Comparison of ENCODE assay signal across 24 cellular contexts in genomic region chr18:41870817-41871216, GRCh38.
DNase-seq lines count a peak whose midpoint lies in the region; ATAC-seq, FAIRE-seq and TF ChIP-seq lines count a peak whose summit lies in the region.
"Had no signal": no experiment of that assay in that cellular context is flagged by ENCODE, and none has a peak within 500 bp of the region (broad histone marks: within the 10 kb centered on the region; RNA-seq: fewer than 3 reads in every experiment).

No MANE protein-coding gene starts in this region.

- intact Hi-C loops in endothelial cell of umbilical vein (cut with micrococcal nuclease), result no loop called here

- no peak for DNase-seq in activated T-cell treated with anti-CD3 and anti-CD28 coated beads, Interleukin-2, amount 50 U/mL, for 72 hours
- DNase-seq in activated T-cell treated with anti-CD3 and anti-CD28 coated beads for 4 hours, result no peak
- DNase-seq in NCI-H226, result peak; percentile 5
- DNase-seq in endothelial cell of umbilical vein (ENCODE audit: low read depth, low spot score), result peak; percentile 3
- no peak for DNase-seq in Karpas-422
- DNase-seq in NCI-H1694 (lab: John Stamatoyannopoulos, UW), result no peak
- DNase-seq in NCI-H1048 (lab: John Stamatoyannopoulos, UW), result no peak
- DNase-seq: activated CD4-positive, alpha-beta T cell treated with anti-CD3 and anti-CD28 coated beads, Interleukin-2, amount 50 U/mL, for 4 hours; activated naive CD4-positive, alpha-beta T cell; amygdala; central memory CD4-positive, alpha-beta T cell; GF-D8; Kasumi-1; NCI-H748 treated with DMSO at 0.1 percent for 48 hours; right lobe of liver; stimulated activated CD4-positive, alpha-beta T cell treated with anti-CD3 and anti-CD28 coated beads, Interleukin-1b, Interleukin-23, amount 100 ng/mL, for 48 hours; stimulated activated naive CD4-positive, alpha-beta T cell treated with Interleukin-2 at 50 U/mL for 16 hours; thyroid gland; WERI-Rb-1 had no signal

- peaks cover 6% of the 10 kb centered on the region for H3K4me1 Mint-ChIP-seq in activated T-cell treated with anti-CD3 and anti-CD28 coated beads, Interleukin-2, amount 50 U/mL, for 72 hours (ENCODE audit: low read depth)

- dilution Hi-C loops in endothelial cell of umbilical vein (cut with MboI; ENCODE audit: extremely low pct_ligation_motif_present, low sequenced_read_pairs), result no loop called here

- TF ChIP-seq POLR2A in endothelial cell of umbilical vein (IDR thresholded peaks at IDR 0.05; ENCODE audit: low read depth, low read length), result no peak

- H3K27me3 Mint-ChIP-seq in activated T-cell treated with anti-CD3 and anti-CD28 coated beads, Interleukin-2, amount 50 U/mL, for 72 hours (ENCODE audit: low read depth), result peaks cover 21% of the 10 kb centered on the region

- H3K27me3 ChIP-seq in endothelial cell of umbilical vein (ENCODE audit: control insufficient read depth in 2 of 2, insufficient read depth in 2 of 2, low read length in 2 of 2) (no peaks in the 10 kb centered on the region), skeletal muscle satellite cell (ENCODE audit: control insufficient read depth, insufficient read depth, low read length) (no peaks in the 10 kb centered on the region), Karpas-422 (ENCODE audit: low read length) (no peaks in the 10 kb centered on the region)
- H3K27me3 ChIP-seq: BLaER1 treated with 17β-estradiol and CSF1 and Interleukin-3, amounts not matched to agents 10 nM and 100 nM; right lobe of liver; thyroid gland had no signal

- ATAC-seq in activated T-cell treated with anti-CD3 and anti-CD28 coated beads, Interleukin-2, amount 50 U/mL, for 72 hours (replicated peaks in 1 of 2), result peak; percentile 52 to 58

- H3K9ac ChIP-seq in endothelial cell of umbilical vein (replicated peaks; ENCODE audit: extremely low read depth, insufficient read depth, low read length) (no peak overlapping the region), skeletal muscle satellite cell (ENCODE audit: low read depth, low read length) (no peak overlapping the region), Karpas-422 (ENCODE audit: low read length) (no peak overlapping the region)
- H3K9ac ChIP-seq: BLaER1 treated with 17β-estradiol and CSF1 and Interleukin-3, amounts not matched to agents 10 nM and 100 nM had no signal

- H3K9me1 ChIP-seq in endothelial cell of umbilical vein (replicated peaks; ENCODE audit: control insufficient read depth, extremely low read depth, insufficient read depth, low read length), result no peaks in the 10 kb centered on the region

- H3K4me2 ChIP-seq in endothelial cell of umbilical vein (ENCODE audit: insufficient read depth, low read length), result no peak overlapping the region
- H3K4me2 ChIP-seq in skeletal muscle satellite cell (ENCODE audit: low read length), result peak overlapping the region; percentile 11
- no peak overlapping the region for H3K4me2 ChIP-seq in Karpas-422 (ENCODE audit: low read depth, low read length, poor library complexity, severe bottlenecking)
- H3K4me2 ChIP-seq: BLaER1 treated with 17β-estradiol and CSF1 and Interleukin-3, amounts not matched to agents 10 nM and 100 nM had no signal

- H3K79me2 ChIP-seq in endothelial cell of umbilical vein (ENCODE audit: control insufficient read depth, insufficient read depth, low read length), result no peaks in the 10 kb centered on the region
- H3K79me2 ChIP-seq in Karpas-422 (ENCODE audit: low read length), result no peaks in the 10 kb centered on the region

- no peak overlapping the region for H3K27ac Mint-ChIP-seq in activated T-cell treated with anti-CD3 and anti-CD28 coated beads, Interleukin-2, amount 50 U/mL, for 72 hours
- H3K27ac Mint-ChIP-seq: nephron; T-helper 2 cell treated with Interferon-gamma antibody and Interleukin-4, amounts not matched to agents 5 μg/mL and 100 μg/mL, for 36 hours had no signal

- CTCF ChIA-PET in endothelial cell of umbilical vein (lab: Charles Lee), result no interaction called here

- H3K4me1 ChIP-seq in endothelial cell of umbilical vein (ENCODE audit: control insufficient read depth, extremely low read depth, insufficient read depth, low read length), result no peaks in the 10 kb centered on the region
- peaks cover 44% of the 10 kb centered on the region for H3K4me1 ChIP-seq in skeletal muscle satellite cell (ENCODE audit: control insufficient read depth, insufficient read depth, low read length)
- H3K4me1 ChIP-seq in Karpas-422 (ENCODE audit: low read length), result no peaks in the 10 kb centered on the region
- H3K4me1 ChIP-seq: BLaER1 treated with 17β-estradiol and CSF1 and Interleukin-3, amounts not matched to agents 10 nM and 100 nM; right lobe of liver; thyroid gland had no signal

- H2AFZ ChIP-seq in endothelial cell of umbilical vein (ENCODE audit: low read depth, low read length), result no peak overlapping the region
- no peak overlapping the region for H2AFZ ChIP-seq in Karpas-422 (ENCODE audit: low read length)

- no peak overlapping the region for H3K27ac ChIP-seq in endothelial cell of umbilical vein (ENCODE audit: insufficient read depth, low read depth, low read length)
- no peak overlapping the region for H3K27ac ChIP-seq in Karpas-422 (ENCODE audit: low read length)
- H3K27ac ChIP-seq: BLaER1 treated with 17β-estradiol and CSF1 and Interleukin-3, amounts not matched to agents 10 nM and 100 nM; right lobe of liver; thyroid gland; WERI-Rb-1 had no signal

- H3K4me3 Mint-ChIP-seq in activated T-cell treated with anti-CD3 and anti-CD28 coated beads, Interleukin-2, amount 50 U/mL, for 72 hours, result no peak overlapping the region
- H3K4me3 Mint-ChIP-seq: nephron; T-helper 2 cell treated with Interferon-gamma antibody and Interleukin-4, amounts not matched to agents 5 μg/mL and 100 μg/mL, for 36 hours had no signal

- POLR2A ChIA-PET in endothelial cell of umbilical vein (lab: Charles Lee), result no interaction called here

- H3K4me3 ChIP-seq in endothelial cell of umbilical vein (replicated peaks in 1 of 3; ENCODE audit: insufficient read depth in 1 of 3, low read depth in 1 of 3, low read length in 3 of 3) (no peak overlapping the region), skeletal muscle satellite cell (ENCODE audit: low read length) (no peak overlapping the region), Karpas-422 (ENCODE audit: low read length) (no peak overlapping the region)
- H3K4me3 ChIP-seq: BLaER1 treated with 17β-estradiol and CSF1 and Interleukin-3, amounts not matched to agents 10 nM and 100 nM; right lobe of liver; thyroid gland had no signal

- no peak for TF ChIP-seq CTCF in endothelial cell of umbilical vein (IDR thresholded peaks at IDR 0.05; ENCODE audit: extremely low read depth in 1 of 2, insufficient read depth in 1 of 2, low read depth in 1 of 2, low read length in 2 of 2)

- no TSS peak for BruUV-seq in endothelial cell of umbilical vein (replicated peaks; lab: Mats Ljungman, UMichigan)

- H4K20me1 ChIP-seq in endothelial cell of umbilical vein (replicated peaks; ENCODE audit: control insufficient read depth, extremely low read depth, insufficient read depth, low read length) (no peaks in the 10 kb centered on the region), Karpas-422 (ENCODE audit: insufficient read depth, low read depth, low read length) (no peaks in the 10 kb centered on the region)
- H4K20me1 ChIP-seq: BLaER1 treated with 17β-estradiol and CSF1 and Interleukin-3, amounts not matched to agents 10 nM and 100 nM had no signal

- no peaks in the 10 kb centered on the region for H3K9me3 Mint-ChIP-seq in activated T-cell treated with anti-CD3 and anti-CD28 coated beads, Interleukin-2, amount 50 U/mL, for 72 hours
- H3K9me3 Mint-ChIP-seq: T-helper 2 cell treated with Interferon-gamma antibody and Interleukin-4, amounts not matched to agents 5 μg/mL and 100 μg/mL, for 36 hours had no signal

- H3K36me3 ChIP-seq in endothelial cell of umbilical vein (ENCODE audit: control insufficient read depth in 2 of 2, extremely low read depth in 1 of 2, insufficient read depth in 2 of 2, low read length in 2 of 2) (no peaks in the 10 kb centered on the region), skeletal muscle satellite cell (ENCODE audit: insufficient read depth, low read length) (no peaks in the 10 kb centered on the region), Karpas-422 (ENCODE audit: insufficient read depth, low read length) (no peaks in the 10 kb centered on the region)
- H3K36me3 ChIP-seq: BLaER1 treated with 17β-estradiol and CSF1 and Interleukin-3, amounts not matched to agents 10 nM and 100 nM; right lobe of liver; thyroid gland; WERI-Rb-1 had no signal

- H3K9me3 ChIP-seq in endothelial cell of umbilical vein (replicated peaks; ENCODE audit: control insufficient read depth, insufficient read depth, low read length) (no peaks in the 10 kb centered on the region), skeletal muscle satellite cell (replicated peaks; ENCODE audit: low read length) (no peaks in the 10 kb centered on the region), Karpas-422 (ENCODE audit: low read length) (no peaks in the 10 kb centered on the region)
- H3K9me3 ChIP-seq: right lobe of liver, thyroid gland had no signal

- H3K9me2 ChIP-seq in Karpas-422 (replicated peaks; ENCODE audit: insufficient read depth, low read length), result no peaks in the 10 kb centered on the region

- H3K36me3 Mint-ChIP-seq in activated T-cell treated with anti-CD3 and anti-CD28 coated beads, Interleukin-2, amount 50 U/mL, for 72 hours (ENCODE audit: insufficient read depth in 2 of 2), result no peaks in the 10 kb centered on the region

- no peak for FAIRE-seq in endothelial cell of umbilical vein (lab: Jason Lieb, UNC)
- FAIRE-seq: HTR-8/SVneo had no signal

TF ChIP-seq in endothelial cell of umbilical vein, 7 proteins besides CTCF, POLR2A, EP300 and RAD21:
- TF ChIP-seq FOS (IDR thresholded peaks at IDR 0.05; ENCODE audit: borderline replicate concordance, insufficient read depth, low read length), result no peak
- no peak for TF ChIP-seq EZH2 (IDR thresholded peaks at IDR 0.05; ENCODE audit: borderline replicate concordance, low read depth, low read length, severe bottlenecking)
- TF ChIP-seq JUN (IDR thresholded peaks at IDR 0.05; ENCODE audit: borderline replicate concordance, insufficient read depth, insufficient read length, low read depth), result no peak
- TF ChIP-seq GATA2 (IDR thresholded peaks at IDR 0.05; ENCODE audit: insufficient read depth, insufficient read length, low read depth, low read length), result no peak
- TF ChIP-seq MAX (IDR thresholded peaks at IDR 0.05; ENCODE audit: insufficient read depth, insufficient read length), result no peak
- no peak for TF ChIP-seq POLR2AphosphoS5 (IDR thresholded peaks at IDR 0.05; ENCODE audit: insufficient read depth, low read depth, low read length)
- no peak for TF ChIP-seq MYC (IDR thresholded peaks at IDR 0.05; ENCODE audit: low read depth, low read length)

Comparison
In these comparisons a context has a peak if more than half of its experiments do, and no peak if none do; other contexts are left out.
1. DNase-seq: peak in NCI-H226 (single experiment) and endothelial cell of umbilical vein (single experiment); none in activated T-cell treated with anti-CD3 and anti-CD28 coated beads, Interleukin-2, amount 50 U/mL, for 72 hours (0 of 2), activated T-cell treated with anti-CD3 and anti-CD28 coated beads for 4 hours (single experiment), Karpas-422 (single experiment), NCI-H1694 (single experiment) and NCI-H1048 (single experiment).